In the genomic region with DNA sequence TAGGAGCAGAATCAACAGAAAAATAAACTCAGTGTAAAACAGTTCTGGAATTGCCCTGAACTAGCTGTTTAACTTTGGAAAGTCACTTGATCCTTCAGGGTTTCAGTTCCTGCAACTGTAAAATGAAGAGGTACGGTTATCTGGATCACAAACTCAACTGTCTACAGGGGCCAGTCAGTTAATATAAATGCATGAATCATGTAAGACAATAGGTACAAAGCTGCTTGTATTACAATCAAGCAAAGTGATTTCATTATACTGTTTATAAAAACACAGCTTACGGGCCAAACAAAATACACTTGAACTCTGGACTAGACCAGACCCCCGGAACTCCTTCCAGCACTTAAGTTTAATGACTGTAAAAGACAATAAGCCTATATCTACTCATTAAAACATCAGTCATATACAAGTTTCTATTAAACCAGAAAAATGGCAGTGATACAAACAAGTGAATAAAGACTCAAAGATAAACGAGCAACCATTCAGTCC, we compare ENCODE assay signal across 1 cellular context.
TF ChIP-seq lines count a peak whose summit lies in the region.

No MANE protein-coding gene starts in this region.

TF ChIP-seq in HEK293, 187 proteins besides CTCF, POLR2A, EP300 and RAD21 (continued from another document and continues in another):
- TF ChIP-seq, protein P1, sequence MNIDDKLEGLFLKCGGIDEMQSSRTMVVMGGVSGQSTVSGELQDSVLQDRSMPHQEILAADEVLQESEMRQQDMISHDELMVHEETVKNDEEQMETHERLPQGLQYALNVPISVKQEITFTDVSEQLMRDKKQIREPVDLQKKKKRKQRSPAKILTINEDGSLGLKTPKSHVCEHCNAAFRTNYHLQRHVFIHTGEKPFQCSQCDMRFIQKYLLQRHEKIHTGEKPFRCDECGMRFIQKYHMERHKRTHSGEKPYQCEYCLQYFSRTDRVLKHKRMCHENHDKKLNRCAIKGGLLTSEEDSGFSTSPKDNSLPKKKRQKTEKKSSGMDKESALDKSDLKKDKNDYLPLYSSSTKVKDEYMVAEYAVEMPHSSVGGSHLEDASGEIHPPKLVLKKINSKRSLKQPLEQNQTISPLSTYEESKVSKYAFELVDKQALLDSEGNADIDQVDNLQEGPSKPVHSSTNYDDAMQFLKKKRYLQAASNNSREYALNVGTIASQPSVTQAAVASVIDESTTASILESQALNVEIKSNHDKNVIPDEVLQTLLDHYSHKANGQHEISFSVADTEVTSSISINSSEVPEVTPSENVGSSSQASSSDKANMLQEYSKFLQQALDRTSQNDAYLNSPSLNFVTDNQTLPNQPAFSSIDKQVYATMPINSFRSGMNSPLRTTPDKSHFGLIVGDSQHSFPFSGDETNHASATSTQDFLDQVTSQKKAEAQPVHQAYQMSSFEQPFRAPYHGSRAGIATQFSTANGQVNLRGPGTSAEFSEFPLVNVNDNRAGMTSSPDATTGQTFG (tag by site-specific recombination; IDR thresholded peaks at IDR 0.05; ENCODE audit: borderline replicate concordance) = no peak
- TF ChIP-seq KLF9 (tag by site-specific recombination; IDR thresholded peaks at IDR 0.05; ENCODE audit: low read depth) = no peak
- TF ChIP-seq, protein P2, sequence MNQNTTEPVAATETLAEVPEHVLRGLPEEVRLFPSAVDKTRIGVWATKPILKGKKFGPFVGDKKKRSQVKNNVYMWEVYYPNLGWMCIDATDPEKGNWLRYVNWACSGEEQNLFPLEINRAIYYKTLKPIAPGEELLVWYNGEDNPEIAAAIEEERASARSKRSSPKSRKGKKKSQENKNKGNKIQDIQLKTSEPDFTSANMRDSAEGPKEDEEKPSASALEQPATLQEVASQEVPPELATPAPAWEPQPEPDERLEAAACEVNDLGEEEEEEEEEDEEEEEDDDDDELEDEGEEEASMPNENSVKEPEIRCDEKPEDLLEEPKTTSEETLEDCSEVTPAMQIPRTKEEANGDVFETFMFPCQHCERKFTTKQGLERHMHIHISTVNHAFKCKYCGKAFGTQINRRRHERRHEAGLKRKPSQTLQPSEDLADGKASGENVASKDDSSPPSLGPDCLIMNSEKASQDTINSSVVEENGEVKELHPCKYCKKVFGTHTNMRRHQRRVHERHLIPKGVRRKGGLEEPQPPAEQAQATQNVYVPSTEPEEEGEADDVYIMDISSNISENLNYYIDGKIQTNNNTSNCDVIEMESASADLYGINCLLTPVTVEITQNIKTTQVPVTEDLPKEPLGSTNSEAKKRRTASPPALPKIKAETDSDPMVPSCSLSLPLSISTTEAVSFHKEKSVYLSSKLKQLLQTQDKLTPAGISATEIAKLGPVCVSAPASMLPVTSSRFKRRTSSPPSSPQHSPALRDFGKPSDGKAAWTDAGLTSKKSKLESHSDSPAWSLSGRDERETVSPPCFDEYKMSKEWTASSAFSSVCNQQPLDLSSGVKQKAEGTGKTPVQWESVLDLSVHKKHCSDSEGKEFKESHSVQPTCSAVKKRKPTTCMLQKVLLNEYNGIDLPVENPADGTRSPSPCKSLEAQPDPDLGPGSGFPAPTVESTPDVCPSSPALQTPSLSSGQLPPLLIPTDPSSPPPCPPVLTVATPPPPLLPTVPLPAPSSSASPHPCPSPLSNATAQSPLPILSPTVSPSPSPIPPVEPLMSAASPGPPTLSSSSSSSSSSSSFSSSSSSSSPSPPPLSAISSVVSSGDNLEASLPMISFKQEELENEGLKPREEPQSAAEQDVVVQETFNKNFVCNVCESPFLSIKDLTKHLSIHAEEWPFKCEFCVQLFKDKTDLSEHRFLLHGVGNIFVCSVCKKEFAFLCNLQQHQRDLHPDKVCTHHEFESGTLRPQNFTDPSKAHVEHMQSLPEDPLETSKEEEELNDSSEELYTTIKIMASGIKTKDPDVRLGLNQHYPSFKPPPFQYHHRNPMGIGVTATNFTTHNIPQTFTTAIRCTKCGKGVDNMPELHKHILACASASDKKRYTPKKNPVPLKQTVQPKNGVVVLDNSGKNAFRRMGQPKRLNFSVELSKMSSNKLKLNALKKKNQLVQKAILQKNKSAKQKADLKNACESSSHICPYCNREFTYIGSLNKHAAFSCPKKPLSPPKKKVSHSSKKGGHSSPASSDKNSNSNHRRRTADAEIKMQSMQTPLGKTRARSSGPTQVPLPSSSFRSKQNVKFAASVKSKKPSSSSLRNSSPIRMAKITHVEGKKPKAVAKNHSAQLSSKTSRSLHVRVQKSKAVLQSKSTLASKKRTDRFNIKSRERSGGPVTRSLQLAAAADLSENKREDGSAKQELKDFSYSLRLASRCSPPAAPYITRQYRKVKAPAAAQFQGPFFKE (tag by site-specific recombination; IDR thresholded peaks at IDR 0.05; ENCODE audit: borderline replicate concordance) = no peak
- no peak for TF ChIP-seq ZNF335 (tag by site-specific recombination; conservative IDR thresholded peaks at IDR 0.05)
- TF ChIP-seq ZNF549 (tag by site-specific recombination; IDR thresholded peaks at IDR 0.05) = 0 out of 2 replicates have a peak, but pooled peaks have one; percentile 33
- no peak for TF ChIP-seq ZNF571 (tag by site-specific recombination; IDR thresholded peaks at IDR 0.05)
- TF ChIP-seq ZNF266 (tag by site-specific recombination; IDR thresholded peaks at IDR 0.05; ENCODE audit: low read depth) = no peak
- TF ChIP-seq, protein P3, sequence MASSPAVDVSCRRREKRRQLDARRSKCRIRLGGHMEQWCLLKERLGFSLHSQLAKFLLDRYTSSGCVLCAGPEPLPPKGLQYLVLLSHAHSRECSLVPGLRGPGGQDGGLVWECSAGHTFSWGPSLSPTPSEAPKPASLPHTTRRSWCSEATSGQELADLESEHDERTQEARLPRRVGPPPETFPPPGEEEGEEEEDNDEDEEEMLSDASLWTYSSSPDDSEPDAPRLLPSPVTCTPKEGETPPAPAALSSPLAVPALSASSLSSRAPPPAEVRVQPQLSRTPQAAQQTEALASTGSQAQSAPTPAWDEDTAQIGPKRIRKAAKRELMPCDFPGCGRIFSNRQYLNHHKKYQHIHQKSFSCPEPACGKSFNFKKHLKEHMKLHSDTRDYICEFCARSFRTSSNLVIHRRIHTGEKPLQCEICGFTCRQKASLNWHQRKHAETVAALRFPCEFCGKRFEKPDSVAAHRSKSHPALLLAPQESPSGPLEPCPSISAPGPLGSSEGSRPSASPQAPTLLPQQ (tag by site-specific recombination; IDR thresholded peaks at IDR 0.05) = peak; percentile 26; the same call in 1 of the 2 replicates
- no peak for TF ChIP-seq ZNF324 (tag by site-specific recombination; IDR thresholded peaks at IDR 0.05)
- no peak for TF ChIP-seq PRDM1 (tag by site-specific recombination; IDR thresholded peaks at IDR 0.05)
- TF ChIP-seq, protein P4, sequence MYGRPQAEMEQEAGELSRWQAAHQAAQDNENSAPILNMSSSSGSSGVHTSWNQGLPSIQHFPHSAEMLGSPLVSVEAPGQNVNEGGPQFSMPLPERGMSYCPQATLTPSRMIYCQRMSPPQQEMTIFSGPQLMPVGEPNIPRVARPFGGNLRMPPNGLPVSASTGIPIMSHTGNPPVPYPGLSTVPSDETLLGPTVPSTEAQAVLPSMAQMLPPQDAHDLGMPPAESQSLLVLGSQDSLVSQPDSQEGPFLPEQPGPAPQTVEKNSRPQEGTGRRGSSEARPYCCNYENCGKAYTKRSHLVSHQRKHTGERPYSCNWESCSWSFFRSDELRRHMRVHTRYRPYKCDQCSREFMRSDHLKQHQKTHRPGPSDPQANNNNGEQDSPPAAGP (tag by site-specific recombination; IDR thresholded peaks at IDR 0.05) = no peak
- TF ChIP-seq ZNF169 (tag by site-specific recombination; IDR thresholded peaks at IDR 0.05) = no peak
- TF ChIP-seq SCRT2 (tag by site-specific recombination; IDR thresholded peaks at IDR 0.05) = no peak
- TF ChIP-seq ZNF274 (IDR thresholded peaks at IDR 0.05; ENCODE audit: low read length) = no peak
- no peak for TF ChIP-seq ZNF274 (tag by site-specific recombination; IDR thresholded peaks at IDR 0.05; ENCODE audit: borderline replicate concordance)
- no peak for TF ChIP-seq ZNF350 (tag by site-specific recombination; IDR thresholded peaks at IDR 0.05)
- no peak for TF ChIP-seq ZNF433 (tag by site-specific recombination; IDR thresholded peaks at IDR 0.05; ENCODE audit: low read depth)
- TF ChIP-seq ZNF140 (tag by site-specific recombination; IDR thresholded peaks at IDR 0.05) = no peak
- no peak for TF ChIP-seq ZBTB1 (tag by site-specific recombination; IDR thresholded peaks at IDR 0.05)
- no peak for TF ChIP-seq ZNF621 (tag by site-specific recombination; IDR thresholded peaks at IDR 0.05)
- peak; percentile 96 for TF ChIP-seq ZXDB (tag by site-specific recombination; IDR thresholded peaks at IDR 0.05)
- TF ChIP-seq, protein P5, sequence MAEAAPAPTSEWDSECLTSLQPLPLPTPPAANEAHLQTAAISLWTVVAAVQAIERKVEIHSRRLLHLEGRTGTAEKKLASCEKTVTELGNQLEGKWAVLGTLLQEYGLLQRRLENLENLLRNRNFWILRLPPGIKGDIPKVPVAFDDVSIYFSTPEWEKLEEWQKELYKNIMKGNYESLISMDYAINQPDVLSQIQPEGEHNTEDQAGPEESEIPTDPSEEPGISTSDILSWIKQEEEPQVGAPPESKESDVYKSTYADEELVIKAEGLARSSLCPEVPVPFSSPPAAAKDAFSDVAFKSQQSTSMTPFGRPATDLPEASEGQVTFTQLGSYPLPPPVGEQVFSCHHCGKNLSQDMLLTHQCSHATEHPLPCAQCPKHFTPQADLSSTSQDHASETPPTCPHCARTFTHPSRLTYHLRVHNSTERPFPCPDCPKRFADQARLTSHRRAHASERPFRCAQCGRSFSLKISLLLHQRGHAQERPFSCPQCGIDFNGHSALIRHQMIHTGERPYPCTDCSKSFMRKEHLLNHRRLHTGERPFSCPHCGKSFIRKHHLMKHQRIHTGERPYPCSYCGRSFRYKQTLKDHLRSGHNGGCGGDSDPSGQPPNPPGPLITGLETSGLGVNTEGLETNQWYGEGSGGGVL (tag by site-specific recombination; IDR thresholded peaks at IDR 0.05) = no peak
- TF ChIP-seq ZNF157 (tag by site-specific recombination; IDR thresholded peaks at IDR 0.05) = no peak
- TF ChIP-seq, protein P6, sequence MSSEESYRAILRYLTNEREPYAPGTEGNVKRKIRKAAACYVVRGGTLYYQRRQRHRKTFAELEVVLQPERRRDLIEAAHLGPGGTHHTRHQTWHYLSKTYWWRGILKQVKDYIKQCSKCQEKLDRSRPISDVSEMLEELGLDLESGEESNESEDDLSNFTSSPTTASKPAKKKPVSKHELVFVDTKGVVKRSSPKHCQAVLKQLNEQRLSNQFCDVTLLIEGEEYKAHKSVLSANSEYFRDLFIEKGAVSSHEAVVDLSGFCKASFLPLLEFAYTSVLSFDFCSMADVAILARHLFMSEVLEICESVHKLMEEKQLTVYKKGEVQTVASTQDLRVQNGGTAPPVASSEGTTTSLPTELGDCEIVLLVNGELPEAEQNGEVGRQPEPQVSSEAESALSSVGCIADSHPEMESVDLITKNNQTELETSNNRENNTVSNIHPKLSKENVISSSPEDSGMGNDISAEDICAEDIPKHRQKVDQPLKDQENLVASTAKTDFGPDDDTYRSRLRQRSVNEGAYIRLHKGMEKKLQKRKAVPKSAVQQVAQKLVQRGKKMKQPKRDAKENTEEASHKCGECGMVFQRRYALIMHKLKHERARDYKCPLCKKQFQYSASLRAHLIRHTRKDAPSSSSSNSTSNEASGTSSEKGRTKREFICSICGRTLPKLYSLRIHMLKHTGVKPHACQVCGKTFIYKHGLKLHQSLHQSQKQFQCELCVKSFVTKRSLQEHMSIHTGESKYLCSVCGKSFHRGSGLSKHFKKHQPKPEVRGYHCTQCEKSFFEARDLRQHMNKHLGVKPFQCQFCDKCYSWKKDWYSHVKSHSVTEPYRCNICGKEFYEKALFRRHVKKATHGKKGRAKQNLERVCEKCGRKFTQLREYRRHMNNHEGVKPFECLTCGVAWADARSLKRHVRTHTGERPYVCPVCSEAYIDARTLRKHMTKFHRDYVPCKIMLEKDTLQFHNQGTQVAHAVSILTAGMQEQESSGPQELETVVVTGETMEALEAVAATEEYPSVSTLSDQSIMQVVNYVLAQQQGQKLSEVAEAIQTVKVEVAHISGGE (tag by site-specific recombination; conservative IDR thresholded peaks at IDR 0.05; ENCODE audit: low read depth) = no peak
- peak; percentile 76 for TF ChIP-seq ZNF2 (tag by site-specific recombination; IDR thresholded peaks at IDR 0.05)
- TF ChIP-seq, protein P7, sequence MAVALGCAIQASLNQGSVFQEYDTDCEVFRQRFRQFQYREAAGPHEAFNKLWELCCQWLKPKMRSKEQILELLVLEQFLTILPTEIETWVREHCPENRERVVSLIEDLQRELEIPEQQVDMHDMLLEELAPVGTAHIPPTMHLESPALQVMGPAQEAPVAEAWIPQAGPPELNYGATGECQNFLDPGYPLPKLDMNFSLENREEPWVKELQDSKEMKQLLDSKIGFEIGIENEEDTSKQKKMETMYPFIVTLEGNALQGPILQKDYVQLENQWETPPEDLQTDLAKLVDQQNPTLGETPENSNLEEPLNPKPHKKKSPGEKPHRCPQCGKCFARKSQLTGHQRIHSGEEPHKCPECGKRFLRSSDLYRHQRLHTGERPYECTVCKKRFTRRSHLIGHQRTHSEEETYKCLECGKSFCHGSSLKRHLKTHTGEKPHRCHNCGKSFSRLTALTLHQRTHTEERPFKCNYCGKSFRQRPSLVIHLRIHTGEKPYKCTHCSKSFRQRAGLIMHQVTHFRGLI (tag by site-specific recombination; IDR thresholded peaks at IDR 0.05) = peak; percentile 36; the same call in 1 of the 2 replicates
- TF ChIP-seq ZNF777 (tag by site-specific recombination; IDR thresholded peaks at IDR 0.05; ENCODE audit: borderline replicate concordance) = no peak
- TF ChIP-seq ZNF366 (tag by site-specific recombination; conservative IDR thresholded peaks at IDR 0.05) = peak; percentile 76
- TF ChIP-seq ZNF701 (tag by site-specific recombination; IDR thresholded peaks at IDR 0.05) = no peak
- TF ChIP-seq ZNF626 (tag by site-specific recombination; IDR thresholded peaks at IDR 0.05) = peak; percentile 39; the same call in 1 of the 2 replicates
- TF ChIP-seq KLF1 (tag by site-specific recombination; IDR thresholded peaks at IDR 0.05) = no peak
- no peak for TF ChIP-seq ZNF548 (tag by site-specific recombination; IDR thresholded peaks at IDR 0.05)
- no peak for TF ChIP-seq ZNF624 (tag by site-specific recombination; IDR thresholded peaks at IDR 0.05)
- peak; percentile 97 for TF ChIP-seq OSR2 (tag by site-specific recombination; IDR thresholded peaks at IDR 0.05)
- TF ChIP-seq YY2 (tag by site-specific recombination; IDR thresholded peaks at IDR 0.05) = no peak
- peak; percentile 85 for TF ChIP-seq GLIS1 (tag by site-specific recombination; IDR thresholded peaks at IDR 0.05)
- TF ChIP-seq HOXC10 (CRISPR knock-in tag; IDR thresholded peaks at IDR 0.05) = no peak
- TF ChIP-seq HOXD13 (CRISPR knock-in tag; IDR thresholded peaks at IDR 0.05; ENCODE audit: borderline replicate concordance) = no peak
- TF ChIP-seq, protein P8, sequence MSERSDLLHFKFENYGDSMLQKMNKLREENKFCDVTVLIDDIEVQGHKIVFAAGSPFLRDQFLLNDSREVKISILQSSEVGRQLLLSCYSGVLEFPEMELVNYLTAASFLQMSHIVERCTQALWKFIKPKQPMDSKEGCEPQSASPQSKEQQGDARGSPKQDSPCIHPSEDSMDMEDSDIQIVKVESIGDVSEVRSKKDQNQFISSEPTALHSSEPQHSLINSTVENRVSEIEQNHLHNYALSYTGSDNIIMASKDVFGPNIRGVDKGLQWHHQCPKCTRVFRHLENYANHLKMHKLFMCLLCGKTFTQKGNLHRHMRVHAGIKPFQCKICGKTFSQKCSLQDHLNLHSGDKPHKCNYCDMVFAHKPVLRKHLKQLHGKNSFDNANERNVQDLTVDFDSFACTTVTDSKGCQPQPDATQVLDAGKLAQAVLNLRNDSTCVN (tag by site-specific recombination; optimal IDR thresholded peaks at IDR 0.05) = no peak
- TF ChIP-seq ZFP41 (tag by site-specific recombination; IDR thresholded peaks at IDR 0.05; ENCODE audit: borderline replicate concordance) = no peak
- no peak for TF ChIP-seq KLF16 (tag by site-specific recombination; IDR thresholded peaks at IDR 0.05)
- TF ChIP-seq GFI1B (tag by site-specific recombination; IDR thresholded peaks at IDR 0.05) = peak; percentile 69
- 0 out of 2 replicates have a peak, but pooled peaks have one; percentile 32 for TF ChIP-seq ZFP69B (tag by site-specific recombination; IDR thresholded peaks at IDR 0.05)
- no peak for TF ChIP-seq ZNF404 (tag by site-specific recombination; IDR thresholded peaks at IDR 0.05)
